In genomic region chr21:42777757-42778344, GRCh38 we compare ENCODE assay signal across 12 cellular contexts.
DNase-seq lines count a peak whose midpoint lies in the region; ATAC-seq and TF ChIP-seq lines count a peak whose summit lies in the region.
"Had no signal": no experiment of that assay in that cellular context is flagged by ENCODE, and none has a peak within 500 bp of the region (broad histone marks: within the 10 kb centered on the region; RNA-seq: fewer than 3 reads in every experiment).

No MANE protein-coding gene starts in this region.

- peaks cover 32% of the 10 kb centered on the region for H3K36me3 Mint-ChIP-seq in brain
- no peaks in the 10 kb centered on the region for H3K36me3 Mint-ChIP-seq in memory B cell

- ATAC-seq in memory B cell (ENCODE audit: low read depth) (peak; percentile 91), HG02678 (IDR thresholded peaks at IDR 0.05; ENCODE audit: unreplicated experiment) (no peak)
- ATAC-seq: T-cell had no signal

- H3K4me3 Mint-ChIP-seq in brain (peak overlapping the region in 2 of 5 experiments; percentile 44 to 64), memory B cell (peak overlapping the region; percentile 43)
- H3K4me3 Mint-ChIP-seq: activated CD4-positive, alpha-beta memory T cell treated with anti-CD3 and anti-CD28 coated beads, Interleukin-2, amount 10 ng/mL, durations not matched to agents 7 days and 5 days; T-cell had no signal

- peak overlapping the region in 4 of 5 experiments; percentile 26 to 92 (median 60) for H3K27ac Mint-ChIP-seq in brain
- H3K27ac Mint-ChIP-seq in memory B cell = peak overlapping the region; percentile 75
- H3K27ac Mint-ChIP-seq: activated CD4-positive, alpha-beta memory T cell treated with anti-CD3 and anti-CD28 coated beads, Interleukin-2, amount 10 ng/mL, durations not matched to agents 7 days and 5 days had no signal

- H3K4me1 Mint-ChIP-seq in brain (peaks cover 40% of the 10 kb centered on the region), memory B cell (peaks cover 23% of the 10 kb centered on the region)

- peaks cover 8% of the 10 kb centered on the region for H3K27me3 ChIP-seq in H7 (ENCODE audit: control insufficient read depth, insufficient read depth, low read length)

- TF ChIP-seq CTCF in brain (conservative IDR thresholded peaks at IDR 0.05) = no peak

- H3K4me3 ChIP-seq in H7 (ENCODE audit: insufficient read depth, low read depth, low read length) = no peak overlapping the region

- peaks cover 0 to 6% (median 0%) of the 10 kb centered on the region in 5 experiments for H3K9me3 Mint-ChIP-seq in brain
- H3K9me3 Mint-ChIP-seq in memory B cell = no peaks in the 10 kb centered on the region
- H3K9me3 Mint-ChIP-seq: activated CD4-positive, alpha-beta memory T cell treated with anti-CD3 and anti-CD28 coated beads, Interleukin-2, amount 10 ng/mL, durations not matched to agents 7 days and 5 days; T-cell had no signal

- peaks cover 9% of the 10 kb centered on the region for H3K27me3 Mint-ChIP-seq in brain
- peaks cover 36% of the 10 kb centered on the region for H3K27me3 Mint-ChIP-seq in memory B cell

- DNase-seq in H7 (peak; percentile 67), memory B cell (ENCODE audit: low spot score in 2 of 2) (peak; percentile 58 to 59), superior temporal gyrus (ENCODE audit: extremely low spot score) (peak; percentile 21), HuH-7 (ENCODE audit: low spot score) (no peak), SHP77 treated with DMSO at 0.1 percent for 48 hours (lab: John Stamatoyannopoulos, UW) (no peak)
- DNase-seq: activated CD4-positive, alpha-beta memory T cell treated with anti-CD3 and anti-CD28 coated beads, Interleukin-2, amount 10 ng/mL, durations not matched to agents 7 days and 5 days; activated gamma-delta T cell treated with Interleukin-2 at 50 U/mL for 16 hours; NCI-H2081 treated with DMSO at 0.1 percent for 48 hours; right cardiac atrium; T-cell had no signal

- peaks cover 4% of the 10 kb centered on the region for H3K36me3 ChIP-seq in H7 (replicated peaks; ENCODE audit: control insufficient read depth, insufficient read depth, low read length)

Comparison
In these comparisons a context has a peak if more than half of its experiments do, and no peak if none do; other contexts are left out.
1. DNase-seq: peak in H7 (single experiment), memory B cell (2 of 2) and superior temporal gyrus (single experiment); none in HuH-7 (single experiment) and SHP77 treated with DMSO at 0.1 percent for 48 hours (single experiment).